8 cellular contexts compared by ENCODE assay signal in genomic region chr20:35092524-35093244, GRCh38. TPM values are rescaled to one million over a fixed set of nuclear protein-coding genes. Genes with fewer than 3 reads are reported as not detected.
A peak's percentile ranks its signal among the peaks of the same experiment; 100 is the strongest.
DNase-seq lines count a peak whose midpoint lies in the region; ATAC-seq and TF ChIP-seq lines count a peak whose summit lies in the region.

Gene TRPC4AP (minus strand): TSS chr20:35092807. CDS start chr20:35092781, 26 bp downstream.

- DNase-seq in NCI-H510A treated with DMSO at 0.1 percent for 48 hours (lab: John Stamatoyannopoulos, UW) (peak; percentile 91), dedifferentiated amniotic fluid mesenchymal stem cell (ENCODE audit: extremely low spot score) (peak; percentile 80), left lung (peak; percentile 93 to 99)
- peak; percentile 90 for DNase-seq in activated CD4-positive, alpha-beta T cell treated with anti-CD3 and anti-CD28 coated beads, Interleukin-2, amount 10 ng/mL, durations not matched to agents 7 days and 5 days
- peak; percentile 88 for DNase-seq in stimulated activated CD4-positive, alpha-beta T cell treated with anti-CD3 and anti-CD28 coated beads, Interleukin-4, amount 100 ng/mL, for 1 hour

- peak; percentile 96 to 99 for TF ChIP-seq CTCF in left lung (IDR thresholded peaks at IDR 0.05)

- no peaks in the 10 kb centered on the region for H3K27me3 Mint-ChIP-seq in activated CD4-positive, alpha-beta T cell treated with anti-CD3 and anti-CD28 coated beads, Interleukin-2, amount 10 ng/mL, durations not matched to agents 7 days and 5 days

- peak within 1 kb of the TSS; percentile 93 to 97 (median 95) for H3K9ac ChIP-seq in BLaER1 treated with 17β-estradiol and CSF1 and Interleukin-3, amounts not matched to agents 10 nM and 100 nM

- H3K36me3 Mint-ChIP-seq in activated CD4-positive, alpha-beta T cell treated with anti-CD3 and anti-CD28 coated beads, Interleukin-2, amount 10 ng/mL, durations not matched to agents 7 days and 5 days (ENCODE audit: low read depth), result peaks cover 21% of the 10 kb centered on the region

- peak within 1 kb of the TSS; percentile 86 for H3K4me3 Mint-ChIP-seq in activated CD4-positive, alpha-beta T cell treated with anti-CD3 and anti-CD28 coated beads, Interleukin-2, amount 10 ng/mL, durations not matched to agents 7 days and 5 days

- H3K4me1 ChIP-seq in BLaER1 treated with 17β-estradiol and CSF1 and Interleukin-3, amounts not matched to agents 10 nM and 100 nM, result peaks cover 21 to 52% (median 41%) of the 10 kb centered on the region in 10 experiments
- peaks cover 4 to 64% of the 10 kb centered on the region in 2 donors for H3K4me1 ChIP-seq in left lung

- TF ChIP-seq POLR2A in GM19099 (IDR thresholded peaks at IDR 0.05; ENCODE audit: extremely low read depth, insufficient read length, low read depth), result peak; percentile 86

- no peaks in the 10 kb centered on the region for H3K27me3 ChIP-seq in BLaER1 treated with 17β-estradiol and CSF1 and Interleukin-3, amounts not matched to agents 10 nM and 100 nM
- H3K27me3 ChIP-seq in left lung, result no peaks in the 10 kb centered on the region

- H3K36me3 ChIP-seq in BLaER1 treated with 17β-estradiol and CSF1 and Interleukin-3, amounts not matched to agents 10 nM and 100 nM, result peaks cover 1 to 28% (median 19%) of the 10 kb centered on the region in 11 experiments; a peak in 21 of 22 replicates
- peaks cover 0 to 8% of the 10 kb centered on the region in 2 donors for H3K36me3 ChIP-seq in left lung

- peak within 1 kb of the TSS; percentile 89 to 99 (median 96) for H3K4me3 ChIP-seq in BLaER1 treated with 17β-estradiol and CSF1 and Interleukin-3, amounts not matched to agents 10 nM and 100 nM
- H3K4me3 ChIP-seq in left lung, result peak within 1 kb of the TSS; percentile 69 to 76

- no peaks in the 10 kb centered on the region for H3K9me3 Mint-ChIP-seq in activated CD4-positive, alpha-beta T cell treated with anti-CD3 and anti-CD28 coated beads, Interleukin-2, amount 10 ng/mL, durations not matched to agents 7 days and 5 days

- intact Hi-C loops in left lung (cut with DNase I), result no loop called here

- no peaks in the 10 kb centered on the region for H3K9me3 ChIP-seq in BLaER1 treated with 17β-estradiol and CSF1 and Interleukin-3, amounts not matched to agents 10 nM and 100 nM (replicated peaks in 1 of 11)
- no peaks in the 10 kb centered on the region for H3K9me3 ChIP-seq in left lung

- H3K27ac Mint-ChIP-seq in activated CD4-positive, alpha-beta T cell treated with anti-CD3 and anti-CD28 coated beads, Interleukin-2, amount 10 ng/mL, durations not matched to agents 7 days and 5 days, result peak within 1 kb of the TSS; percentile 94

- CTCF ChIA-PET in activated CD4-positive, alpha-beta T cell treated with anti-CD3 and anti-CD28 coated beads, Interleukin-2, amount 10 ng/mL, durations not matched to agents 7 days and 5 days (lab: Charles Lee), result interaction anchor here (0.6 to 1.7 kb wide), 7 partner anchors 9 to 223 kb away, joined by 3 to 6 read pairs (median 4); no protein-coding TSS in a partner anchor

- ATAC-seq in HG03432 (IDR thresholded peaks at IDR 0.05; ENCODE audit: unreplicated experiment) (peak; percentile 97), left lung (peak; percentile 98)

- peak within 1 kb of the TSS; percentile 86 to 98 (median 95) for H3K4me2 ChIP-seq in BLaER1 treated with 17β-estradiol and CSF1 and Interleukin-3, amounts not matched to agents 10 nM and 100 nM

- POLR2A ChIA-PET in activated CD4-positive, alpha-beta T cell treated with anti-CD3 and anti-CD28 coated beads, Interleukin-2, amount 10 ng/mL, durations not matched to agents 7 days and 5 days (lab: Charles Lee), result no interaction called here

- peaks cover 25 to 46% (median 42%) of the 10 kb centered on the region in 11 experiments for H4K20me1 ChIP-seq in BLaER1 treated with 17β-estradiol and CSF1 and Interleukin-3, amounts not matched to agents 10 nM and 100 nM

- peak within 1 kb of the TSS; percentile 84 to 96 (median 91) for H3K27ac ChIP-seq in BLaER1 treated with 17β-estradiol and CSF1 and Interleukin-3, amounts not matched to agents 10 nM and 100 nM
- peak within 1 kb of the TSS; percentile 91 to 94 for H3K27ac ChIP-seq in left lung

- peaks cover 53% of the 10 kb centered on the region for H3K4me1 Mint-ChIP-seq in activated CD4-positive, alpha-beta T cell treated with anti-CD3 and anti-CD28 coated beads, Interleukin-2, amount 10 ng/mL, durations not matched to agents 7 days and 5 days

RNA-seq across cellular contexts. Expression of gene TRPC4AP, which starts in this region (rescaled TPM):
- total RNA-seq in activated CD4-positive, alpha-beta T cell treated with anti-CD3 and anti-CD28 coated beads, Interleukin-2, amount 10 ng/mL, durations not matched to agents 7 days and 5 days, result 10 to 100 TPM; 48.8 to 49.4 TPM
- 10 to 100 TPM; 67.9 to 70.8 TPM for total RNA-seq in left lung

Comparison
In these comparisons a context has a peak if more than half of its experiments do, and no peak if none do; other contexts are left out.
1. Peak in every context shown above with its lines: DNase-seq, ATAC-seq, H3K4me3 ChIP-seq and H3K27ac ChIP-seq.